In genomic region chr15:73596214-73596613, GRCh38 we compare ENCODE assay signal across 19 cellular contexts. TPM values are rescaled to one million over a fixed set of nuclear protein-coding genes. Genes with fewer than 3 reads are reported as not detected.
DNase-seq lines count a peak whose midpoint lies in the region; ATAC-seq and TF ChIP-seq lines count a peak whose summit lies in the region.
"Had no signal": no experiment of that assay in that cellular context is flagged by ENCODE, and none has a peak within 500 bp of the region (broad histone marks: within the 10 kb centered on the region; RNA-seq: fewer than 3 reads in every experiment).

No MANE protein-coding gene starts in this region.

- peaks cover 22% of the 10 kb centered on the region for H3K36me3 Mint-ChIP-seq in CD4-positive, CD25-positive, alpha-beta regulatory T cell
- peaks cover 12% of the 10 kb centered on the region for H3K36me3 Mint-ChIP-seq in endothelial cell (ENCODE audit: low read depth, unreplicated experiment)

- peak overlapping the region in 2 of 3 donors; percentile 8 to 11 for H3K27ac Mint-ChIP-seq in CD4-positive, CD25-positive, alpha-beta regulatory T cell
- peak overlapping the region; percentile 84 for H3K27ac Mint-ChIP-seq in endothelial cell (ENCODE audit: unreplicated experiment)
- H3K27ac Mint-ChIP-seq: type B pancreatic cell had no signal

- no peak for TF ChIP-seq EP300 in upper lobe of left lung (IDR thresholded peaks at IDR 0.05)

- no peak overlapping the region for H3K4me3 ChIP-seq in CD4-positive, CD25-positive, alpha-beta regulatory T cell (ENCODE audit: low read depth, low read length)
- H3K4me3 ChIP-seq in Karpas-422 (ENCODE audit: low read length) (no peak overlapping the region), neutrophil (ENCODE audit: low read depth in 1 of 2, low read length in 1 of 2) (no peak overlapping the region), upper lobe of left lung (no peak overlapping the region)
- H3K4me3 ChIP-seq: left ventricle myocardium inferior, right lobe of liver had no signal

- no peaks in the 10 kb centered on the region for H3K9me2 ChIP-seq in Karpas-422 (replicated peaks; ENCODE audit: insufficient read depth, low read length)

- H4K20me1 ChIP-seq in Karpas-422 (ENCODE audit: insufficient read depth, low read depth, low read length) = peaks cover 14% of the 10 kb centered on the region; the same call in 1 of the 2 replicates

- no peaks in the 10 kb centered on the region for H3K27me3 Mint-ChIP-seq in CD4-positive, CD25-positive, alpha-beta regulatory T cell
- H3K27me3 Mint-ChIP-seq in endothelial cell (ENCODE audit: unreplicated experiment) = peaks cover 2% of the 10 kb centered on the region
- H3K27me3 Mint-ChIP-seq: type B pancreatic cell had no signal

- H3K36me3 ChIP-seq in CD4-positive, CD25-positive, alpha-beta regulatory T cell (ENCODE audit: control insufficient read depth, insufficient read depth, low read length) = peaks cover 11% of the 10 kb centered on the region
- H3K36me3 ChIP-seq in Karpas-422 (ENCODE audit: insufficient read depth, low read length) (no peaks in the 10 kb centered on the region), neutrophil (peaks cover 13% of the 10 kb centered on the region), upper lobe of left lung (peaks cover 0 to 8% (median 4%) of the 10 kb centered on the region in 4 donors)
- H3K36me3 ChIP-seq: BE2C, right lobe of liver had no signal

- no peak overlapping the region for H3K4me3 Mint-ChIP-seq in CD4-positive, CD25-positive, alpha-beta regulatory T cell
- no peak overlapping the region for H3K4me3 Mint-ChIP-seq in endothelial cell (ENCODE audit: unreplicated experiment)
- H3K4me3 Mint-ChIP-seq: activated T-cell treated with anti-CD3 and anti-CD28 coated beads, Interleukin-2, amount 50 U/mL, for 4 hours; type B pancreatic cell had no signal

- H3K27ac ChIP-seq in CD4-positive, CD25-positive, alpha-beta regulatory T cell (ENCODE audit: insufficient read depth, low read length, poor library complexity, severe bottlenecking) = no peak overlapping the region
- 0 out of 2 replicates have a peak overlapping the region, but pooled peaks have one; percentile 28 for H3K27ac ChIP-seq in Karpas-422 (ENCODE audit: low read length)
- peak overlapping the region; percentile 59 for H3K27ac ChIP-seq in neutrophil
- H3K27ac ChIP-seq in upper lobe of left lung = peak overlapping the region in 1 of 4 donors; percentile 25
- H3K27ac ChIP-seq: left ventricle myocardium inferior, right lobe of liver had no signal

- no peak overlapping the region for H2AFZ ChIP-seq in Karpas-422 (ENCODE audit: low read length)

- TF ChIP-seq POLR2A in upper lobe of left lung (IDR thresholded peaks at IDR 0.05) = no peak

- H3K4me2 ChIP-seq in Karpas-422 (ENCODE audit: low read depth, low read length, poor library complexity, severe bottlenecking) = no peak overlapping the region

- no peaks in the 10 kb centered on the region for H3K4me1 ChIP-seq in CD4-positive, CD25-positive, alpha-beta regulatory T cell (ENCODE audit: control insufficient read depth, insufficient read depth, low read length, poor library complexity, severe bottlenecking)
- H3K4me1 ChIP-seq in Karpas-422 (ENCODE audit: low read length) (peaks cover 26% of the 10 kb centered on the region), neutrophil (ENCODE audit: control insufficient read depth in 1 of 2, insufficient read depth in 1 of 2, low read depth in 1 of 2, low read length in 1 of 2) (peaks cover 5 to 18% of the 10 kb centered on the region in 2 experiments), upper lobe of left lung (peaks cover 34 to 71% (median 58%) of the 10 kb centered on the region in 4 donors)

- H3K79me2 ChIP-seq in Karpas-422 (ENCODE audit: low read length) = peaks cover 100% of the 10 kb centered on the region

- WGBS in upper lobe of left lung, 2 donors = 25 to 40% methylated on average over 1 of the region's 1 CpG

- TF ChIP-seq CTCF in endothelial cell (IDR thresholded peaks at IDR 0.05; ENCODE audit: unreplicated experiment) (no peak), neutrophil (IDR thresholded peaks at IDR 0.05) (no peak), upper lobe of left lung (IDR thresholded peaks at IDR 0.05) (no peak)

- H3K9me3 Mint-ChIP-seq in CD4-positive, CD25-positive, alpha-beta regulatory T cell = no peaks in the 10 kb centered on the region
- no peaks in the 10 kb centered on the region for H3K9me3 Mint-ChIP-seq in endothelial cell (ENCODE audit: unreplicated experiment)
- H3K9me3 Mint-ChIP-seq: activated T-cell treated with anti-CD3 and anti-CD28 coated beads, Interleukin-2, amount 50 U/mL, for 4 hours; type B pancreatic cell had no signal

- no peak for ATAC-seq in CD4-positive, CD25-positive, alpha-beta regulatory T cell (ENCODE audit: low read depth in 2 of 2)
- ATAC-seq in upper lobe of left lung (ENCODE audit: low FRiP score in 2 of 2) = no peak
- ATAC-seq: activated T-cell treated with anti-CD3 and anti-CD28 coated beads, Interleukin-2, amount 50 U/mL, for 4 hours; right lobe of liver had no signal

- H3K4me1 Mint-ChIP-seq in CD4-positive, CD25-positive, alpha-beta regulatory T cell = peaks cover 31 to 52% (median 48%) of the 10 kb centered on the region in 4 donors
- H3K4me1 Mint-ChIP-seq in endothelial cell (ENCODE audit: unreplicated experiment) = peaks cover 86% of the 10 kb centered on the region

- H3K9ac ChIP-seq in Karpas-422 (ENCODE audit: low read length) = no peak overlapping the region

- no peaks in the 10 kb centered on the region for H3K9me3 ChIP-seq in CD4-positive, CD25-positive, alpha-beta regulatory T cell (ENCODE audit: control insufficient read depth in 2 of 2, low read length in 2 of 2)
- H3K9me3 ChIP-seq in Karpas-422 (ENCODE audit: low read length) (no peaks in the 10 kb centered on the region), neutrophil (no peaks in the 10 kb centered on the region), upper lobe of left lung (no peaks in the 10 kb centered on the region)
- H3K9me3 ChIP-seq: BE2C, left ventricle myocardium inferior, right lobe of liver had no signal

- H3K27me3 ChIP-seq in CD4-positive, CD25-positive, alpha-beta regulatory T cell (ENCODE audit: control insufficient read depth, insufficient read depth, low read length) = no peaks in the 10 kb centered on the region
- no peaks in the 10 kb centered on the region for H3K27me3 ChIP-seq in Karpas-422 (ENCODE audit: low read length)
- no peaks in the 10 kb centered on the region for H3K27me3 ChIP-seq in neutrophil
- H3K27me3 ChIP-seq in upper lobe of left lung = no peaks in the 10 kb centered on the region
- H3K27me3 ChIP-seq: BE2C, right lobe of liver had no signal

- DNase-seq in CD4-positive, CD25-positive, alpha-beta regulatory T cell = no peak
- DNase-seq in Karpas-422 = no peak
- DNase-seq in endothelial cell (ENCODE audit: low spot score) = no peak
- no peak for DNase-seq in NCI-H2227 (lab: John Stamatoyannopoulos, UW; ENCODE audit: unreplicated experiment)
- DNase-seq in HPDE6-E6E7 (ENCODE audit: extremely low spot score) = no peak
- no peak for DNase-seq in Kasumi-1 (lab: John Stamatoyannopoulos, UW)
- no peak for DNase-seq in upper lobe of left lung
- DNase-seq: activated CD4-positive, alpha-beta T cell treated with anti-CD3 and anti-CD28 coated beads, Interleukin-2, amount 50 U/mL, for 1 hour; activated T-cell treated with anti-CD3 and anti-CD28 coated beads, Interleukin-2, amount 50 U/mL, for 4 hours; amniotic stem cell; BE2C; HCEC 1CT; left ventricle myocardium inferior; NCI-H2227 treated with DMSO at 0.1 percent for 48 hours; right lobe of liver; SIG-M5; stimulated activated CD8-positive, alpha-beta memory T cell treated with anti-CD3 and anti-CD28 coated beads, Interleukin-4, amount 100 ng/mL, for 48 hours had no signal

RNA-seq across cellular contexts. Expression of gene NPTN, which starts 37.0 kb away (rescaled TPM):
- 45.3 TPM for total RNA-seq in CD4-positive, CD25-positive, alpha-beta regulatory T cell
- 10 to 100 TPM; 35.4 to 37.6 (median 37.2) TPM for polyA plus RNA-seq in CD4-positive, CD25-positive, alpha-beta regulatory T cell
- 40.4 and 53.6 TPM in 2 replicates for total RNA-seq in Karpas-422 (2014; rRNA removed; shearing (Covaris generic); ENCODE audit: low replicate concordance)
- total RNA-seq in endothelial cell (ENCODE audit: unreplicated experiment) (223 TPM), upper lobe of left lung (100 to 1,000 TPM in 4 of 6 donors, 10 to 100 TPM in 2; 70.2 to 151 (median 108) TPM)
